In the genomic region with DNA sequence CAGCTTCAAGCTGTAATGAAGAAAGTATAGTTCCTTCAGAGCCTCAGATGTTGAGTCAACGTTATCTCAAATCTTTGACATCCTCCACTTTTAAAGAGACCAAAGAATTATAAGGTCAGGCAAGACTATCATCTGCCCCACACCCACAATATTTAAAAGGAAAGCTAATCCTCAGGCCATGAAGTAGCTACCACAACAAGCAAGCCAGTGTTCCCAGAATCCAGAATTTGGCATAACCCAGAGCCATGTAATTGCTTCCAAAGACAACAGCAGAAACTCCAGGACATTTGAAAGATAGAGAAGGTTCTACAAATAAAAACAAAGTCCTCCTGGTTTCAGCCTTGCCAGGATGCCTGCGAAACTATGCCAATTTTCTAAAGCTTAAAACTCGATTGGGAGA, we compare ENCODE assay signal across 13 cellular contexts.
"Had no signal": no experiment of that assay in that cellular context is flagged by ENCODE, and none has a peak within 500 bp of the region (broad histone marks: within the 10 kb centered on the region; RNA-seq: fewer than 3 reads in every experiment).

No MANE protein-coding gene starts in this region.

- H3K9me3 ChIP-seq: adrenal gland, pancreas had no signal

- DNase-seq: activated CD4-positive, alpha-beta T cell treated with anti-CD3 and anti-CD28 coated beads, Interleukin-2, amount 10 ng/mL, durations not matched to agents 7 days and 5 days; activated CD4-positive, CD25-positive, alpha-beta regulatory T cell; activated naive CD4-positive, alpha-beta T cell treated with anti-CD3 and anti-CD28 coated beads, Interleukin-2, amount 50 U/mL, for 16 hours; adrenal gland; cerebellar nuclear complex; dermis blood vessel endothelial cell; endodermal cell; mesenchymal stem cell; pancreas; small intestine had no signal

- H3K36me3 ChIP-seq: adrenal gland, neural progenitor cell, pancreas had no signal

- H3K9me3 Mint-ChIP-seq: activated T-helper 2 cell treated with anti-CD3 and anti-CD28 coated beads, Interferon-gamma antibody, Interleukin-2, Interleukin-4, amounts not matched to agents 10 μg/mL and 5 μg/mL and 100 μg/mL, durations not matched to agents 14 hours and 24 hours and 36 hours; endodermal cell; neural progenitor cell had no signal

- H3K36me3 Mint-ChIP-seq: neural progenitor cell had no signal

- H3K27me3 Mint-ChIP-seq: activated CD4-positive, alpha-beta T cell treated with anti-CD3 and anti-CD28 coated beads, Interleukin-2, amount 10 ng/mL, durations not matched to agents 7 days and 5 days had no signal

- H3K27me3 ChIP-seq: adrenal gland, neural progenitor cell, pancreas had no signal

- H3K4me3 Mint-ChIP-seq: activated CD4-positive, alpha-beta T cell treated with anti-CD3 and anti-CD28 coated beads, Interleukin-2, amount 10 ng/mL, durations not matched to agents 7 days and 5 days; endodermal cell; neural progenitor cell had no signal

- H3K27ac ChIP-seq: neural progenitor cell had no signal

- ATAC-seq: left lobe of liver, pancreas had no signal

- H3K27ac Mint-ChIP-seq: activated CD4-positive, alpha-beta T cell treated with anti-CD3 and anti-CD28 coated beads, Interleukin-2, amount 10 ng/mL, durations not matched to agents 7 days and 5 days; activated T-helper 2 cell treated with anti-CD3 and anti-CD28 coated beads, Interferon-gamma antibody, Interleukin-2, Interleukin-4, amounts not matched to agents 10 μg/mL and 5 μg/mL and 100 μg/mL, durations not matched to agents 14 hours and 24 hours and 36 hours; endodermal cell; neural progenitor cell had no signal
